ENCODE assay signal across 8 cellular contexts in the genomic region with DNA sequence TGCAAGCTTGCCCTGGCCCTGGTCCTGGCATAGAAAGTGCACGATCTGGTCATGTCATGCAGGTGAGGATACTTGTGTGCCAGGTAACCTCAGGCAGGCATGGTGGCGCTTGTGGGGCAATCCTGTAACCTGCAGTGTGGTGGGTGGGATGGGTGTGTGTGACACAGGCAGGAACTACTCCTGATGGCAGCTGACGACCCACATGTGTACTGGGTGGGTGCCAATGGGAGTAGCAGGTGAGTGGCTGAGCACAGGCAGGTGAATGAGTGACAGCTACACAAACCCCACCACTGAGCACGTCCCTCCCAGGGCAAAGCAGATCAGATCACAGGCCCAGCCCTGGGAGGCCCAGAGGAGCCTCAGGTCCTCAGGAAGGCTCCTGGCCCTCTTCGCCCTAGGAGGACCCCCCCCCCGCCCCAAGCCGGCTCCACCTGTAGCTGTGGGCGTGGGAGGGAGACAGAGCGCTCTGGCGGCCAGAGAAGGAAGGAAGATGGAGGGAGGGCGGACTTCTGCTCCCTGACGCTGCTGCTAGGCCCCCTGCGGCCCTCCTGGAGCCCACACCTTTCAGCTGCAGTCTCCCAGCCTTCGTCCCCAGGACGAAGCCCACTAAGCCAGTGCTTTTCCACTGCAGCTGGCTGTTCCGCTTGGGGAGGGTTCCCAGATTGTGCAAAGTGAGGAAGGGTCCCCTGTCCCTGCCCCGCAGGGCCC. TPM values are rescaled to one million over a fixed set of nuclear protein-coding genes. Genes with fewer than 3 reads are reported as not detected.
DNase-seq lines count a peak whose midpoint lies in the region; ATAC-seq and TF ChIP-seq lines count a peak whose summit lies in the region.

No MANE protein-coding gene starts in this region.

- H3K4me1 Mint-ChIP-seq in chondrocyte (ENCODE audit: low read depth) (peaks cover 22% of the 10 kb centered on the region), natural killer cell (peaks cover 21 to 31% of the 10 kb centered on the region in 2 donors)

- H3K9me3 Mint-ChIP-seq in chondrocyte (ENCODE audit: low read depth) (peaks cover 21% of the 10 kb centered on the region), natural killer cell (no peaks in the 10 kb centered on the region)

- no peaks in the 10 kb centered on the region for H3K27me3 ChIP-seq in BLaER1

- intact Hi-C loops in natural killer cell (cut with micrococcal nuclease), result loop anchor here (1.0 to 2.0 kb wide), 2 partner anchors 41 to 56 kb away; partner anchors contain the start of genes SCGB2B2, ZNF302 and ZNF599

- peak overlapping the region; percentile 22 for H3K4me3 Mint-ChIP-seq in chondrocyte (ENCODE audit: unreplicated experiment)
- peak overlapping the region; percentile 74 for H3K4me3 Mint-ChIP-seq in natural killer cell

- H3K36me3 Mint-ChIP-seq in chondrocyte (ENCODE audit: low read depth) (peaks cover 23% of the 10 kb centered on the region), natural killer cell (no peaks in the 10 kb centered on the region)

- peak overlapping the region; percentile 12 for H3K27ac Mint-ChIP-seq in chondrocyte (ENCODE audit: unreplicated experiment)
- H3K27ac Mint-ChIP-seq in natural killer cell, result peak overlapping the region in 1 of 2 donors; percentile 94

- peak overlapping the region; percentile 90 for H3K27ac ChIP-seq in BLaER1

- H3K27me3 Mint-ChIP-seq in chondrocyte (ENCODE audit: low read depth), result peaks cover 2% of the 10 kb centered on the region
- H3K27me3 Mint-ChIP-seq in natural killer cell (ENCODE audit: low read depth in 2 of 2), result peaks cover 2 to 4% of the 10 kb centered on the region in 2 donors

- H3K4me1 ChIP-seq in BLaER1, result peaks cover 32% of the 10 kb centered on the region

- TF ChIP-seq CTCF in chondrocyte (IDR thresholded peaks at IDR 0.05), result no peak
- TF ChIP-seq CTCF in natural killer cell (IDR thresholded peaks at IDR 0.05), result no peak

- H3K4me2 ChIP-seq in BLaER1, result peak overlapping the region; percentile 94

- peak overlapping the region; percentile 90 for H3K9ac ChIP-seq in BLaER1

- ATAC-seq in natural killer cell, result no peak
- no peak for ATAC-seq in HG03439 (IDR thresholded peaks at IDR 0.05; ENCODE audit: unreplicated experiment)

- peaks cover 17% of the 10 kb centered on the region for H3K9me3 ChIP-seq in BLaER1

- H3K4me3 ChIP-seq in BLaER1, result peak overlapping the region; percentile 90
- H3K4me3 ChIP-seq in Jurkat, Clone E6-1 (ENCODE audit: low read length), result peak overlapping the region; percentile 64

- no peak for DNase-seq in Jurkat, Clone E6-1 (ENCODE audit: low read depth, low spot score)
- DNase-seq in chondrocyte (ENCODE audit: low spot score) (no peak), natural killer cell (no peak), OCI-M1 (lab: John Stamatoyannopoulos, UW) (no peak), midbrain (lab: John Stamatoyannopoulos, UW) (no peak), DMS 273 (lab: John Stamatoyannopoulos, UW; ENCODE audit: unreplicated experiment) (no peak)

- H4K20me1 ChIP-seq in BLaER1, result no peaks in the 10 kb centered on the region

- H3K36me3 ChIP-seq in BLaER1, result peaks cover 15% of the 10 kb centered on the region

RNA-seq across cellular contexts. Expression of gene ZNF181, which starts 1.3 kb away (rescaled TPM):
- 11.2 TPM for polyA plus RNA-seq in Jurkat, Clone E6-1 (2012; ENCODE audit: insufficient read depth, insufficient read length)
- total RNA-seq in chondrocyte (8.1 to 8.8 TPM (median 8.7 TPM) in 3 replicates), natural killer cell (1 to 10 TPM; 3.2 to 3.7 (median 3.5) TPM)

RNA-seq across cellular contexts. Expression of gene ZNF599, which starts 40.3 kb away (rescaled TPM):
- polyA plus RNA-seq in Jurkat, Clone E6-1 (2012; ENCODE audit: insufficient read depth, insufficient read length), result 4.5 TPM
- total RNA-seq in chondrocyte (3.9 to 8.8 TPM (median 4.8 TPM) in 3 replicates), natural killer cell (1 to 10 TPM; 4.6 to 5.1 (median 4.8) TPM)

RNA-seq across cellular contexts. Expression of gene ZNF302, which starts 55.2 kb away (rescaled TPM):
- 8.9 TPM for polyA plus RNA-seq in Jurkat, Clone E6-1 (2012; ENCODE audit: insufficient read depth, insufficient read length)
- 19.5 to 32.4 TPM (median 23.3 TPM) in 3 replicates for total RNA-seq in chondrocyte
- 10 to 100 TPM; 13.8 to 23.6 (median 17.8) TPM for total RNA-seq in natural killer cell

RNA-seq across cellular contexts. Expression of gene SCGB2B2, which starts 55.7 kb away (rescaled TPM):
- polyA plus RNA-seq in Jurkat, Clone E6-1 (2012; ENCODE audit: insufficient read depth, insufficient read length), result not detected
- total RNA-seq in chondrocyte (0.44 to 0.56 TPM (median 0.47 TPM) in 3 replicates), natural killer cell (1 to 10 TPM in 2 of 3 donors, under 1 TPM in 1; 0.52 to 1.3 (median 1.1) TPM)
